In the genomic region with DNA sequence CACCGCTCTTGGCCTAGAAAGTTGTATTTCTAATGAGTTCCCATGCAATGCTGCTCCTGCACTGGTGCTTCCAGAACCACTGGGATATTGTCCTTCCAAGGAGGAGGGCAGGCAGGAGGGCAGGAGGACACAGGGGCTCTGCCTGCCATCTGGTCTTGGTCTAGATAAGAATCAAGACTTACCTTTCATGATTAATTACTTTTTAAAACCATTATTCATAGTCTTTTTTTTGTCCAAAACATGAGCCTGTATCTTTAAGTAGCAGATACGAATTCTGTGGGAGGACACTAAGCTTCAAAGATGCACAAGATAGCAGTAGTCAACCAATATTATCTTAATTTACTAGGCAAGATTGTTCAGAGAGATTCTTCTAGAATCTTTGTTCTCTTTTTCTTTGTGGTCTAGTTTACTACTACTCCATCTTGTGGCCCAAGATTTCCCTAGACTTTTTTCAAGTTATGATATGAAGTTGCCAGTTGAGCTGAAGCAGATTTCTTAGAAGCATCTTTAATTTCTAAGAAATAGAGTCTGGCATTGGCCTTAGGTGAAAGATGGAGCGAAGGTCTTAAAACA, we compare ENCODE assay signal across 1 cellular context.
TF ChIP-seq lines count a peak whose summit lies in the region.

No MANE protein-coding gene starts in this region.

TF ChIP-seq in GM23338, 12 proteins besides CTCF, POLR2A, EP300 and RAD21 (continued from another document):
- TF ChIP-seq, protein P1, sequence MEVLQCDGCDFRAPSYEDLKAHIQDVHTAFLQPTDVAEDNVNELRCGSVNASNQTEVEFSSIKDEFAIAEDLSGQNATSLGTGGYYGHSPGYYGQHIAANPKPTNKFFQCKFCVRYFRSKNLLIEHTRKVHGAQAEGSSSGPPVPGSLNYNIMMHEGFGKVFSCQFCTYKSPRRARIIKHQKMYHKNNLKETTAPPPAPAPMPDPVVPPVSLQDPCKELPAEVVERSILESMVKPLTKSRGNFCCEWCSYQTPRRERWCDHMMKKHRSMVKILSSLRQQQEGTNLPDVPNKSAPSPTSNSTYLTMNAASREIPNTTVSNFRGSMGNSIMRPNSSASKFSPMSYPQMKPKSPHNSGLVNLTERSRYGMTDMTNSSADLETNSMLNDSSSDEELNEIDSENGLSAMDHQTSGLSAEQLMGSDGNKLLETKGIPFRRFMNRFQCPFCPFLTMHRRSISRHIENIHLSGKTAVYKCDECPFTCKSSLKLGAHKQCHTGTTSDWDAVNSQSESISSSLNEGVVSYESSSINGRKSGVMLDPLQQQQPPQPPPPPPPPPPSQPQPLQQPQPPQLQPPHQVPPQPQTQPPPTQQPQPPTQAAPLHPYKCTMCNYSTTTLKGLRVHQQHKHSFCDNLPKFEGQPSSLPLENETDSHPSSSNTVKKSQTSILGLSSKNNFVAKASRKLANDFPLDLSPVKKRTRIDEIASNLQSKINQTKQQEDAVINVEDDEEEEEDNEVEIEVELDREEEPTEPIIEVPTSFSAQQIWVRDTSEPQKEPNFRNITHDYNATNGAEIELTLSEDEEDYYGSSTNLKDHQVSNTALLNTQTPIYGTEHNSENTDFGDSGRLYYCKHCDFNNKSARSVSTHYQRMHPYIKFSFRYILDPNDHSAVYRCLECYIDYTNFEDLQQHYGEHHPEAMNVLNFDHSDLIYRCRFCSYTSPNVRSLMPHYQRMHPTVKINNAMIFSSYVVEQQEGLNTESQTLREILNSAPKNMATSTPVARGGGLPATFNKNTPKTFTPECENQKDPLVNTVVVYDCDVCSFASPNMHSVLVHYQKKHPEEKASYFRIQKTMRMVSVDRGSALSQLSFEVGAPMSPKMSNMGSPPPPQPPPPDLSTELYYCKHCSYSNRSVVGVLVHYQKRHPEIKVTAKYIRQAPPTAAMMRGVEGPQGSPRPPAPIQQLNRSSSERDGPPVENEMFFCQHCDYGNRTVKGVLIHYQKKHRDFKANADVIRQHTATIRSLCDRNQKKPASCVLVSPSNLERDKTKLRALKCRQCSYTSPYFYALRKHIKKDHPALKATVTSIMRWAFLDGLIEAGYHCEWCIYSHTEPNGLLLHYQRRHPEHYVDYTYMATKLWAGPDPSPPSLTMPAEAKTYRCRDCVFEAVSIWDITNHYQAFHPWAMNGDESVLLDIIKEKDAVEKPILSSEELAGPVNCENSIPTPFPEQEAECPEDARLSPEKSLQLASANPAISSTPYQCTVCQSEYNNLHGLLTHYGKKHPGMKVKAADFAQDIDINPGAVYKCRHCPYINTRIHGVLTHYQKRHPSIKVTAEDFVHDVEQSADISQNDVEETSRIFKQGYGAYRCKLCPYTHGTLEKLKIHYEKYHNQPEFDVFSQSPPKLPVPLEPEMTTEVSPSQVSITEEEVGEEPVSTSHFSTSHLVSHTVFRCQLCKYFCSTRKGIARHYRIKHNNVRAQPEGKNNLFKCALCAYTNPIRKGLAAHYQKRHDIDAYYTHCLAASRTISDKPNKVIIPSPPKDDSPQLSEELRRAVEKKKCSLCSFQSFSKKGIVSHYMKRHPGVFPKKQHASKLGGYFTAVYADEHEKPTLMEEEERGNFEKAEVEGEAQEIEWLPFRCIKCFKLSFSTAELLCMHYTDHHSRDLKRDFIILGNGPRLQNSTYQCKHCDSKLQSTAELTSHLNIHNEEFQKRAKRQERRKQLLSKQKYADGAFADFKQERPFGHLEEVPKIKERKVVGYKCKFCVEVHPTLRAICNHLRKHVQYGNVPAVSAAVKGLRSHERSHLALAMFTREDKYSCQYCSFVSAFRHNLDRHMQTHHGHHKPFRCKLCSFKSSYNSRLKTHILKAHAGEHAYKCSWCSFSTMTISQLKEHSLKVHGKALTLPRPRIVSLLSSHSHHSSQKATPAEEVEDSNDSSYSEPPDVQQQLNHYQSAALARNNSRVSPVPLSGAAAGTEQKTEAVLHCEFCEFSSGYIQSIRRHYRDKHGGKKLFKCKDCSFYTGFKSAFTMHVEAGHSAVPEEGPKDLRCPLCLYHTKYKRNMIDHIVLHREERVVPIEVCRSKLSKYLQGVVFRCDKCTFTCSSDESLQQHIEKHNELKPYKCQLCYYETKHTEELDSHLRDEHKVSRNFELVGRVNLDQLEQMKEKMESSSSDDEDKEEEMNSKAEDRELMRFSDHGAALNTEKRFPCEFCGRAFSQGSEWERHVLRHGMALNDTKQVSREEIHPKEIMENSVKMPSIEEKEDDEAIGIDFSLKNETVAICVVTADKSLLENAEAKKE (CRISPR knock-in tag; IDR thresholded peaks at IDR 0.05): no peak
- TF ChIP-seq EZH2phosphoT487 (IDR thresholded peaks at IDR 0.05; ENCODE audit: unreplicated experiment): no peak
- no peak for TF ChIP-seq CREB1 (CRISPR knock-in tag; IDR thresholded peaks at IDR 0.05; ENCODE audit: low read depth)
- no peak for TF ChIP-seq ZNF114 (CRISPR knock-in tag; IDR thresholded peaks at IDR 0.05)
- no peak for TF ChIP-seq JUNB (IDR thresholded peaks at IDR 0.05; ENCODE audit: unreplicated experiment)
- TF ChIP-seq, protein P2, sequence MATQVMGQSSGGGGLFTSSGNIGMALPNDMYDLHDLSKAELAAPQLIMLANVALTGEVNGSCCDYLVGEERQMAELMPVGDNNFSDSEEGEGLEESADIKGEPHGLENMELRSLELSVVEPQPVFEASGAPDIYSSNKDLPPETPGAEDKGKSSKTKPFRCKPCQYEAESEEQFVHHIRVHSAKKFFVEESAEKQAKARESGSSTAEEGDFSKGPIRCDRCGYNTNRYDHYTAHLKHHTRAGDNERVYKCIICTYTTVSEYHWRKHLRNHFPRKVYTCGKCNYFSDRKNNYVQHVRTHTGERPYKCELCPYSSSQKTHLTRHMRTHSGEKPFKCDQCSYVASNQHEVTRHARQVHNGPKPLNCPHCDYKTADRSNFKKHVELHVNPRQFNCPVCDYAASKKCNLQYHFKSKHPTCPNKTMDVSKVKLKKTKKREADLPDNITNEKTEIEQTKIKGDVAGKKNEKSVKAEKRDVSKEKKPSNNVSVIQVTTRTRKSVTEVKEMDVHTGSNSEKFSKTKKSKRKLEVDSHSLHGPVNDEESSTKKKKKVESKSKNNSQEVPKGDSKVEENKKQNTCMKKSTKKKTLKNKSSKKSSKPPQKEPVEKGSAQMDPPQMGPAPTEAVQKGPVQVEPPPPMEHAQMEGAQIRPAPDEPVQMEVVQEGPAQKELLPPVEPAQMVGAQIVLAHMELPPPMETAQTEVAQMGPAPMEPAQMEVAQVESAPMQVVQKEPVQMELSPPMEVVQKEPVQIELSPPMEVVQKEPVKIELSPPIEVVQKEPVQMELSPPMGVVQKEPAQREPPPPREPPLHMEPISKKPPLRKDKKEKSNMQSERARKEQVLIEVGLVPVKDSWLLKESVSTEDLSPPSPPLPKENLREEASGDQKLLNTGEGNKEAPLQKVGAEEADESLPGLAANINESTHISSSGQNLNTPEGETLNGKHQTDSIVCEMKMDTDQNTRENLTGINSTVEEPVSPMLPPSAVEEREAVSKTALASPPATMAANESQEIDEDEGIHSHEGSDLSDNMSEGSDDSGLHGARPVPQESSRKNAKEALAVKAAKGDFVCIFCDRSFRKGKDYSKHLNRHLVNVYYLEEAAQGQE (IDR thresholded peaks at IDR 0.05; ENCODE audit: unreplicated experiment): no peak
